ENCODE assay signal across 17 cellular contexts in the genomic region with DNA sequence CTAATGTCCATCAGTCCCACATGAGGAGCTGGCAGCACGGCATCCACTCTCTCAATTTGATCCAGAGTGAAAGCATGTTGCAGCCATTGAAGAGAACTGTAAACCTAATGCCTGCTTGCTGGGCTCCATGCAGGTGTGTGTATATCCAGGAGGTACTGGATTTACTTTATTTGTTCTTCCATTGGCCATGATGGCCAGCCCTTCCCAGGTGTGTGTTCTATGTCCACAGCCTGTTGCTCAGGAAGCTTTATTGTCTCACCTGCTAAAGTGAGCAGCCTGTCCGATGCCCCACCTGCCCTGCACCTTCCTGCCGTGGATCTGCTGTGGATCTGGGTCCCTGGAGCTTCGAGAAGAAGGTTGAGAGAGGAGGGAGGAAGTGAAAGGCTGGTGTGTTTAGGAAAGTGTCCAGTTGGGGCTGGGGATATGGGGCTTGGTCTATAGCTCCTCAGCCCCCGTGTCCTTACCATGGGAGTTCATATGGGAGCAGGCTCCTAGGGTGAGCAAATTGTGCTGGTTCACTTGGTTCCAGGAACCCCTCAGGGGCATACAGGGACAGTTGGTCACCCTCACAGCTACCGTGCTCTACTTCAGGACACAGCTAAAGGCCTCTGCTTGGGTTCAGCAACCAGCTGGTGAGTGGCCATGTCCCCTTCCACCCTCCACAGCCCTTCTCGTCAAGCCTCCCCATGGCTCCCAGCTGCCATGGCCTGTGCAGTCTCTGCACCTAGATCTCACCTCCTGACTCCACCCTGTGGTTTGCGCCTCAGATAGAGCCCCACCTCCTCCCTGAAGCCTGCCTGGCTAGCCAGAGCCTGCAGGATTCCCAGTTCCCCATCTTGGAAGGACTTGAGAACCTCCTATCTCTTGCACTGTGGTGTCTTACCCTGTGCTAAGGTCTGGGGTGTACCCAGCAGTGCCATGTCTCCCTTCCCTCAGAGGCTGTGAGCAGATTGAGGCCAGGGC. TPM values are rescaled to one million over a fixed set of nuclear protein-coding genes. Genes with fewer than 3 reads are reported as not detected.
DNase-seq lines count a peak whose midpoint lies in the region; ATAC-seq and TF ChIP-seq lines count a peak whose summit lies in the region.
"Had no signal": no experiment of that assay in that cellular context is flagged by ENCODE, and none has a peak within 500 bp of the region (broad histone marks: within the 10 kb centered on the region; RNA-seq: fewer than 3 reads in every experiment).

No MANE protein-coding gene starts in this region.

- H3K36me3 ChIP-seq in CD4-positive, CD25-positive, alpha-beta regulatory T cell (ENCODE audit: control insufficient read depth, insufficient read depth, low read length): no peaks in the 10 kb centered on the region
- no peaks in the 10 kb centered on the region for H3K36me3 ChIP-seq in esophagus muscularis mucosa
- H3K36me3 ChIP-seq in naive thymus-derived CD4-positive, alpha-beta T cell (ENCODE audit: control insufficient read depth in 2 of 3, insufficient read depth in 3 of 3, low read length in 3 of 3): peaks cover 0 to 4% (median 0%) of the 10 kb centered on the region in 3 experiments

- 86% methylated on average over 8 of the region's 8 CpGs for WGBS in esophagus muscularis mucosa

- TF ChIP-seq POLR2A in esophagus muscularis mucosa (IDR thresholded peaks at IDR 0.05; ENCODE audit: low read depth): no peak

- no peaks in the 10 kb centered on the region for H3K4me1 ChIP-seq in CD4-positive, CD25-positive, alpha-beta regulatory T cell (ENCODE audit: control insufficient read depth, insufficient read depth, low read length, poor library complexity, severe bottlenecking)
- no peaks in the 10 kb centered on the region for H3K4me1 ChIP-seq in esophagus muscularis mucosa
- peaks cover 0 to 17% of the 10 kb centered on the region in 2 donors for H3K4me1 ChIP-seq in naive thymus-derived CD4-positive, alpha-beta T cell (ENCODE audit: control insufficient read depth in 2 of 2, insufficient read depth in 2 of 2, low read length in 2 of 2)
- H3K4me1 ChIP-seq: Caco-2 had no signal

- no peaks in the 10 kb centered on the region for H3K27me3 ChIP-seq in CD4-positive, CD25-positive, alpha-beta regulatory T cell (ENCODE audit: control insufficient read depth, insufficient read depth, low read length)
- peaks cover 0 to 19% (median 0%) of the 10 kb centered on the region in 4 donors for H3K27me3 ChIP-seq in esophagus muscularis mucosa
- H3K27me3 ChIP-seq in naive thymus-derived CD4-positive, alpha-beta T cell (ENCODE audit: control insufficient read depth in 2 of 2, insufficient read depth in 2 of 2, low read length in 2 of 2): no peaks in the 10 kb centered on the region

- intact Hi-C loops in esophagus muscularis mucosa (cut with DNase I): no loop called here
- intact Hi-C loops in naive thymus-derived CD4-positive, alpha-beta T cell (cut with micrococcal nuclease): no loop called here

- POLR2A ChIA-PET in naive thymus-derived CD4-positive, alpha-beta T cell (lab: Charles Lee): interaction anchor here (0.6 kb wide), 1 partner anchor 9 kb away, joined by 3 read pairs; no protein-coding TSS in a partner anchor

- peak overlapping the region in 2 of 3 donors; percentile 36 to 76 for H3K27ac Mint-ChIP-seq in CD4-positive, CD25-positive, alpha-beta regulatory T cell
- peak overlapping the region in 1 of 9 donors; percentile 31 for H3K27ac Mint-ChIP-seq in naive thymus-derived CD4-positive, alpha-beta T cell

- H3K27me3 Mint-ChIP-seq in CD4-positive, CD25-positive, alpha-beta regulatory T cell: peaks cover 8% of the 10 kb centered on the region
- H3K27me3 Mint-ChIP-seq in naive thymus-derived CD4-positive, alpha-beta T cell: no peaks in the 10 kb centered on the region

- CTCF ChIA-PET in naive thymus-derived CD4-positive, alpha-beta T cell (lab: Charles Lee): interaction anchor here (0.6 to 1.1 kb wide), 3 partner anchors 9 to 119 kb away, joined by 3 read pairs; no protein-coding TSS in a partner anchor

- no peak for ATAC-seq in CD4-positive, CD25-positive, alpha-beta regulatory T cell (ENCODE audit: low read depth in 2 of 2)
- ATAC-seq in naive thymus-derived CD4-positive, alpha-beta T cell: no peak
- ATAC-seq in HG03139 (IDR thresholded peaks at IDR 0.05; ENCODE audit: unreplicated experiment): no peak

- no peaks in the 10 kb centered on the region for H3K36me3 Mint-ChIP-seq in CD4-positive, CD25-positive, alpha-beta regulatory T cell
- peaks cover 3 to 33% (median 13%) of the 10 kb centered on the region in 5 donors for H3K36me3 Mint-ChIP-seq in naive thymus-derived CD4-positive, alpha-beta T cell

- peak; percentile 56 for DNase-seq in NCI-H748 (lab: John Stamatoyannopoulos, UW; ENCODE audit: unreplicated experiment)
- DNase-seq in NCI-H748 treated with DMSO at 0.1 percent for 48 hours (lab: John Stamatoyannopoulos, UW): no peak
- no peak for DNase-seq in CD4-positive, CD25-positive, alpha-beta regulatory T cell
- DNase-seq in NCI-H774 (lab: John Stamatoyannopoulos, UW): peak; percentile 41
- DNase-seq in esophagus muscularis mucosa (ENCODE audit: extremely low spot score): peak; percentile 77
- DNase-seq in naive thymus-derived CD4-positive, alpha-beta T cell: no peak
- DNase-seq in NCI-H1930 (lab: John Stamatoyannopoulos, UW): no peak
- DNase-seq: 8988T, C1 segment of cervical spinal cord, Caco-2, DMS79, H7, MV-4-11, NCI-H524, RPMI8226, SIG-M5 had no signal

- TF ChIP-seq CTCF in esophagus muscularis mucosa (IDR thresholded peaks at IDR 0.05): no peak

- TF ChIP-seq EP300 in esophagus muscularis mucosa (IDR thresholded peaks at IDR 0.05): no peak

- H3K4me3 ChIP-seq in CD4-positive, CD25-positive, alpha-beta regulatory T cell (ENCODE audit: low read depth, low read length): no peak overlapping the region
- no peak overlapping the region for H3K4me3 ChIP-seq in esophagus muscularis mucosa
- H3K4me3 ChIP-seq in naive thymus-derived CD4-positive, alpha-beta T cell (ENCODE audit: low read length): no peak overlapping the region

- H3K27ac ChIP-seq in CD4-positive, CD25-positive, alpha-beta regulatory T cell (ENCODE audit: insufficient read depth, low read length, poor library complexity, severe bottlenecking): no peak overlapping the region
- no peak overlapping the region for H3K27ac ChIP-seq in esophagus muscularis mucosa (replicated peaks in 1 of 4)
- H3K27ac ChIP-seq in naive thymus-derived CD4-positive, alpha-beta T cell (ENCODE audit: low read depth, low read length): no peak overlapping the region

- peaks cover 0 to 33% (median 14%) of the 10 kb centered on the region in 4 donors for H3K4me1 Mint-ChIP-seq in CD4-positive, CD25-positive, alpha-beta regulatory T cell
- peaks cover 26 to 47% (median 38%) of the 10 kb centered on the region in 7 donors for H3K4me1 Mint-ChIP-seq in naive thymus-derived CD4-positive, alpha-beta T cell

- peaks cover 0 to 8% (median 0%) of the 10 kb centered on the region in 7 donors for H3K9me3 Mint-ChIP-seq in CD4-positive, CD25-positive, alpha-beta regulatory T cell
- peaks cover 0 to 12% (median 6%) of the 10 kb centered on the region in 11 donors for H3K9me3 Mint-ChIP-seq in naive thymus-derived CD4-positive, alpha-beta T cell

- H3K4me3 Mint-ChIP-seq in CD4-positive, CD25-positive, alpha-beta regulatory T cell: no peak overlapping the region
- no peak overlapping the region for H3K4me3 Mint-ChIP-seq in naive thymus-derived CD4-positive, alpha-beta T cell

- peaks cover 2 to 12% of the 10 kb centered on the region in 2 experiments for H3K9me3 ChIP-seq in CD4-positive, CD25-positive, alpha-beta regulatory T cell (ENCODE audit: control insufficient read depth in 2 of 2, low read length in 2 of 2)
- H3K9me3 ChIP-seq in esophagus muscularis mucosa: peaks cover 0 to 15% (median 11%) of the 10 kb centered on the region in 4 donors
- H3K9me3 ChIP-seq in naive thymus-derived CD4-positive, alpha-beta T cell (ENCODE audit: control insufficient read depth in 2 of 3, low read length in 3 of 3): peaks cover 0 to 9% (median 0%) of the 10 kb centered on the region in 3 experiments

RNA-seq across cellular contexts. Expression of a gene that starts 12.7 kb away (rescaled TPM):
- 1.7 TPM for total RNA-seq in CD4-positive, CD25-positive, alpha-beta regulatory T cell
- polyA plus RNA-seq in CD4-positive, CD25-positive, alpha-beta regulatory T cell: 1 to 10 TPM in 3 of 4 donors, under 1 TPM in 1; 0.64 to 1.7 (median 1.4) TPM
- total RNA-seq in esophagus muscularis mucosa: under 1 TPM in 1 of 4 donors, not detected in 3; 0.66 TPM
- 10 to 100 TPM in 1 of 5 experiments, 1 to 10 TPM in 2, under 1 TPM in 2; 0.54 to 19.8 (median 3.7) TPM for total RNA-seq in naive thymus-derived CD4-positive, alpha-beta T cell
- 1 to 10 TPM; 1.8 to 5.4 TPM for polyA plus RNA-seq in naive thymus-derived CD4-positive, alpha-beta T cell
- total RNA-seq: Caco-2, H7 had no signal

RNA-seq across cellular contexts. Expression of a gene that starts 25.3 kb away (rescaled TPM):
- total RNA-seq in CD4-positive, CD25-positive, alpha-beta regulatory T cell: not detected
- not detected for polyA plus RNA-seq in CD4-positive, CD25-positive, alpha-beta regulatory T cell
- total RNA-seq in esophagus muscularis mucosa: 1 to 10 TPM; 1.6 to 1.8 (median 1.6) TPM
- total RNA-seq in naive thymus-derived CD4-positive, alpha-beta T cell: 1 to 10 TPM in 2 of 5 experiments, not detected in 3; 3.1 to 3.2 TPM
- polyA plus RNA-seq in naive thymus-derived CD4-positive, alpha-beta T cell: not detected
- total RNA-seq: Caco-2, H7 had no signal

RNA-seq across cellular contexts. Expression of a gene that starts 34.1 kb away (rescaled TPM):
- 4.8 TPM for total RNA-seq in CD4-positive, CD25-positive, alpha-beta regulatory T cell
- polyA plus RNA-seq in CD4-positive, CD25-positive, alpha-beta regulatory T cell: not detected
- under 1 TPM in 1 of 4 donors, not detected in 3; 0.32 TPM for total RNA-seq in esophagus muscularis mucosa
- total RNA-seq in naive thymus-derived CD4-positive, alpha-beta T cell: 1 to 10 TPM in 1 of 5 experiments, not detected in 4; 3.2 TPM
- polyA plus RNA-seq in naive thymus-derived CD4-positive, alpha-beta T cell: not detected
- total RNA-seq: Caco-2, H7 had no signal

RNA-seq across cellular contexts. Expression of a gene that starts 39.9 kb away (rescaled TPM):
- total RNA-seq in CD4-positive, CD25-positive, alpha-beta regulatory T cell: not detected
- not detected for polyA plus RNA-seq in CD4-positive, CD25-positive, alpha-beta regulatory T cell
- not detected for total RNA-seq in esophagus muscularis mucosa
- total RNA-seq in naive thymus-derived CD4-positive, alpha-beta T cell: 1 to 10 TPM in 1 of 5 experiments, not detected in 4; 3.1 TPM
- polyA plus RNA-seq in naive thymus-derived CD4-positive, alpha-beta T cell: not detected
- total RNA-seq: Caco-2, H7 had no signal

Comparison
In these comparisons a context has a peak if more than half of its experiments do, and no peak if none do; other contexts are left out.
1. DNase-seq: peak in NCI-H748 (single experiment), NCI-H774 (single experiment) and esophagus muscularis mucosa (single experiment); none in NCI-H748 treated with DMSO at 0.1 percent for 48 hours (single experiment), CD4-positive, CD25-positive, alpha-beta regulatory T cell (0 of 3), naive thymus-derived CD4-positive, alpha-beta T cell (0 of 9) and NCI-H1930 (0 of 2).